Comparison of ENCODE assay signal across 1 cellular context in genomic region chr2:75464348-75464946, GRCh38.
TF ChIP-seq lines count a peak whose summit lies in the region.

No MANE protein-coding gene starts in this region.

TF ChIP-seq in HepG2, 621 proteins besides CTCF, POLR2A, EP300 and RAD21 (continued from another document):
- 0 out of 2 replicates have a peak, but pooled peaks have one; percentile 29 for TF ChIP-seq KAT8 (CRISPR knock-in tag; IDR thresholded peaks at IDR 0.05)
- peak; percentile 15 for TF ChIP-seq TEAD3 (CRISPR knock-in tag; optimal IDR thresholded peaks at IDR 0.05; ENCODE audit: borderline replicate concordance)
- TF ChIP-seq NFKBIZ (CRISPR knock-in tag; IDR thresholded peaks at IDR 0.05): no peak
- TF ChIP-seq ZNF710 (CRISPR knock-in tag; IDR thresholded peaks at IDR 0.05; ENCODE audit: borderline replicate concordance): no peak
- no peak for TF ChIP-seq ZNF225 (CRISPR knock-in tag; IDR thresholded peaks at IDR 0.05)
- no peak for TF ChIP-seq NFAT5 (CRISPR knock-in tag; IDR thresholded peaks at IDR 0.05)
- 0 out of 2 replicates have a peak, but pooled peaks have one; percentile 10 for TF ChIP-seq CREB1 (IDR thresholded peaks at IDR 0.05)
- TF ChIP-seq CREB1 (CRISPR knock-in tag; IDR thresholded peaks at IDR 0.05): no peak
- no peak for TF ChIP-seq ZNF558 (CRISPR knock-in tag; IDR thresholded peaks at IDR 0.05; ENCODE audit: borderline replicate concordance)
- TF ChIP-seq HMGXB4 (CRISPR knock-in tag; IDR thresholded peaks at IDR 0.05; ENCODE audit: borderline replicate concordance in 1 of 2, low read depth in 1 of 2): peak in 1 of 2 experiments; percentile 44; a peak in 1 of 4 replicates
- no peak for TF ChIP-seq PHF21A (CRISPR knock-in tag; IDR thresholded peaks at IDR 0.05)
- no peak for TF ChIP-seq ZNF256 (CRISPR knock-in tag; conservative IDR thresholded peaks at IDR 0.05)
- TF ChIP-seq TERF1 (CRISPR knock-in tag; IDR thresholded peaks at IDR 0.05): no peak
- no peak for TF ChIP-seq ZNF615 (CRISPR knock-in tag; IDR thresholded peaks at IDR 0.05; ENCODE audit: borderline replicate concordance)
- TF ChIP-seq ZNF234 (CRISPR knock-in tag; conservative IDR thresholded peaks at IDR 0.05): no peak
- no peak for TF ChIP-seq E2F1 (CRISPR knock-in tag; IDR thresholded peaks at IDR 0.05)
- no peak for TF ChIP-seq CSRNP2 (CRISPR knock-in tag; conservative IDR thresholded peaks at IDR 0.05; ENCODE audit: low read depth)
- peak; percentile 33; the same call in 1 of the 2 replicates for TF ChIP-seq MIER3 (CRISPR knock-in tag; IDR thresholded peaks at IDR 0.05; ENCODE audit: borderline replicate concordance)
- TF ChIP-seq CBX1 (IDR thresholded peaks at IDR 0.05; ENCODE audit: low read depth): no peak
- TF ChIP-seq ZNF709 (CRISPR knock-in tag; IDR thresholded peaks at IDR 0.05): no peak
- peak; percentile 96 for TF ChIP-seq STAG1 (CRISPR knock-in tag; IDR thresholded peaks at IDR 0.05)
- TF ChIP-seq HDAC6 (IDR thresholded peaks at IDR 0.05; ENCODE audit: low read depth, low read length): no peak
- TF ChIP-seq SMC3 (IDR thresholded peaks at IDR 0.05; ENCODE audit: low read length): peak; percentile 89
- no peak for TF ChIP-seq ATF3 (CRISPR knock-in tag; IDR thresholded peaks at IDR 0.05)
- TF ChIP-seq ZNF260 (CRISPR knock-in tag; IDR thresholded peaks at IDR 0.05; ENCODE audit: borderline replicate concordance, low read depth): no peak
- no peak for TF ChIP-seq EED (CRISPR knock-in tag; IDR thresholded peaks at IDR 0.05)
- TF ChIP-seq PPARG (CRISPR knock-in tag; conservative IDR thresholded peaks at IDR 0.05): 0 out of 2 replicates have a peak, but pooled peaks have one; percentile 11
